Comparison of ENCODE assay signal across 8 cellular contexts in the genomic region with DNA sequence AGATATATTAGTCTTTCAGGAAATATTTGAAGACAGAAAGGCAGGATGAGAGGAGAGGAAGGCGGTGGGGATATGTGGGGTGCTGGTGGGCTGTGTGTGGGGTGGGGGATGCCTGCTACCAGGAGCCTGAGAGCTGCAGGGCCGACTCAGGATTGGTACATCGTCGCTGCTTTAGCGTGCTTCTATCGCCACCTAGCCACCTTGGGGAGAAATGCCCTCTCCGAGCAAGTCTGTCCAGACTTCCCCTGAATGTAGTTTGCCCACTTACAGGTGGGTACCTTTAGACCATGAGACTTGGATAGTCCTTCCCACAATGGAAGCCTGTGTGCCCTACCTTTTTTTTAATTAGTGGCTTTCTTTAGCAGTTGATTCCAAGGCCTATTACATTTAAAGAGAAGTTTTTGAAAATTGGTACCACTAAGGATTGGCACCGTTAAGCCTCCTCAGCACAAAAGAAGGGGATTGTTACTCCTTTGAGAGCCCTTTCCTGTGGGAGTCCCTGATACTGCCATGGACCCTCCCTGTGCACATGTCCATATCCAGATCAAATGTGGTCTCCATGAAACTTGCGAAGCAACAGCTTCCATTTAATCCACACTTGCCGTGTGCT.
A peak's percentile ranks its signal among the peaks of the same experiment; 100 is the strongest.
DNase-seq lines count a peak whose midpoint lies in the region; ATAC-seq, FAIRE-seq and TF ChIP-seq lines count a peak whose summit lies in the region.

No MANE protein-coding gene starts in this region.

- no peaks in the 10 kb centered on the region for H3K4me1 ChIP-seq in CD8-positive, alpha-beta T cell (ENCODE audit: insufficient read depth, low read length)
- H3K4me1 ChIP-seq in pancreas: peaks cover 7 to 11% (median 11%) of the 10 kb centered on the region in 3 donors

- H3K36me3 Mint-ChIP-seq in CD8-positive, alpha-beta T cell: no peaks in the 10 kb centered on the region
- H3K36me3 Mint-ChIP-seq in activated T-helper 2 cell treated with anti-CD3 and anti-CD28 coated beads, Interferon-gamma antibody, Interleukin-2, Interleukin-4, amounts not matched to agents 10 μg/mL and 5 μg/mL and 100 μg/mL, durations not matched to agents 14 hours and 24 hours and 36 hours (ENCODE audit: low read depth): no peaks in the 10 kb centered on the region

- no peak for FAIRE-seq in frontal cortex (lab: Jason Lieb, UNC)
- no peak for FAIRE-seq in pancreas (lab: Jason Lieb, UNC)

- peaks cover 20% of the 10 kb centered on the region for H3K27me3 Mint-ChIP-seq in CD8-positive, alpha-beta T cell (ENCODE audit: low read depth)
- peaks cover 11% of the 10 kb centered on the region for H3K27me3 Mint-ChIP-seq in activated T-helper 2 cell treated with anti-CD3 and anti-CD28 coated beads, Interferon-gamma antibody, Interleukin-2, Interleukin-4, amounts not matched to agents 10 μg/mL and 5 μg/mL and 100 μg/mL, durations not matched to agents 14 hours and 24 hours and 36 hours (ENCODE audit: low read depth)

- H3K27ac ChIP-seq in CD8-positive, alpha-beta T cell (ENCODE audit: low read depth, low read length): no peak overlapping the region
- no peak overlapping the region for H3K27ac ChIP-seq in pancreas

- intact Hi-C loops in CD8-positive, alpha-beta T cell (cut with DNase I, micrococcal nuclease): loop anchor here (1.0 to 5.0 kb wide), 3 partner anchors 292 to 511 kb away; no protein-coding TSS in a partner anchor
- intact Hi-C loops in activated T-helper 2 cell treated with anti-CD3 and anti-CD28 coated beads, Interferon-gamma antibody, Interleukin-2, Interleukin-4, amounts not matched to agents 10 μg/mL and 5 μg/mL and 100 μg/mL, durations not matched to agents 14 hours and 24 hours and 36 hours (cut with micrococcal nuclease): loop anchor here (1.0 to 2.0 kb wide), 2 partner anchors 292 to 334 kb away; no protein-coding TSS in a partner anchor
- intact Hi-C loops in pancreas (cut with DNase I): loop anchor here in 2 of 3 donors (2.0 to 10.0 kb wide), 3 partner anchors 294 to 334 kb away; no protein-coding TSS in a partner anchor

- POLR2A ChIA-PET in CD8-positive, alpha-beta T cell (lab: Charles Lee): interaction anchor here (1.1 kb wide), 1 partner anchor 293 kb away, joined by 4 read pairs; no protein-coding TSS in a partner anchor

- DNase-seq in CD8-positive, alpha-beta T cell: peak; percentile 4 to 73 (median 51)
- DNase-seq in KG1 (lab: John Stamatoyannopoulos, UW) (peak; percentile 12), RKO (ENCODE audit: low spot score) (peak; percentile 73), frontal cortex (ENCODE audit: low spot score in 2 of 2) (peak; percentile 44 to 48), pancreas (peak; percentile 48 to 72 (median 62)), ureter (ENCODE audit: low spot score) (peak; percentile 63)
- peak; percentile 26 for DNase-seq in activated T-helper 2 cell treated with anti-CD3 and anti-CD28 coated beads, Interferon-gamma antibody, Interleukin-2, Interleukin-4, amounts not matched to agents 10 μg/mL and 5 μg/mL and 100 μg/mL, durations not matched to agents 14 hours and 24 hours and 36 hours (ENCODE audit: low spot score)

- peak; percentile 87 for TF ChIP-seq CTCF in CD8-positive, alpha-beta T cell (IDR thresholded peaks at IDR 0.05)
- TF ChIP-seq CTCF in pancreas (IDR thresholded peaks at IDR 0.05): peak; percentile 29 to 63 (median 54)

- peak; percentile 71 for ATAC-seq in CD8-positive, alpha-beta T cell
- ATAC-seq in GM21360 (IDR thresholded peaks at IDR 0.05; ENCODE audit: unreplicated experiment) (peak; percentile 83), pancreas (peak; percentile 69 to 89 (median 82))

- H3K4me1 Mint-ChIP-seq in CD8-positive, alpha-beta T cell (ENCODE audit: low read depth): no peaks in the 10 kb centered on the region
- no peaks in the 10 kb centered on the region for H3K4me1 Mint-ChIP-seq in activated T-helper 2 cell treated with anti-CD3 and anti-CD28 coated beads, Interferon-gamma antibody, Interleukin-2, Interleukin-4, amounts not matched to agents 10 μg/mL and 5 μg/mL and 100 μg/mL, durations not matched to agents 14 hours and 24 hours and 36 hours (ENCODE audit: low read depth)

- H3K4me3 Mint-ChIP-seq in CD8-positive, alpha-beta T cell: no peak overlapping the region
- H3K4me3 Mint-ChIP-seq in activated T-helper 2 cell treated with anti-CD3 and anti-CD28 coated beads, Interferon-gamma antibody, Interleukin-2, Interleukin-4, amounts not matched to agents 10 μg/mL and 5 μg/mL and 100 μg/mL, durations not matched to agents 14 hours and 24 hours and 36 hours (ENCODE audit: low read depth): no peak overlapping the region

- H3K9me3 ChIP-seq in CD8-positive, alpha-beta T cell (ENCODE audit: low read length): no peaks in the 10 kb centered on the region
- H3K9me3 ChIP-seq in pancreas: no peaks in the 10 kb centered on the region

- CTCF ChIA-PET in CD8-positive, alpha-beta T cell (lab: Charles Lee): interaction anchor here (0.6 to 5.7 kb wide), 35 partner anchors 9 to 510 kb away, joined by 3 to 93 read pairs (median 4); no protein-coding TSS in a partner anchor

- H3K36me3 ChIP-seq in CD8-positive, alpha-beta T cell (ENCODE audit: insufficient read depth, low read length): no peaks in the 10 kb centered on the region
- H3K36me3 ChIP-seq in pancreas: no peaks in the 10 kb centered on the region

- no peak overlapping the region for H3K4me3 ChIP-seq in CD8-positive, alpha-beta T cell (ENCODE audit: low read depth, low read length)
- no peak overlapping the region for H3K4me3 ChIP-seq in pancreas

- no peaks in the 10 kb centered on the region for H3K27me3 ChIP-seq in CD8-positive, alpha-beta T cell (ENCODE audit: insufficient read depth, low read length)
- no peaks in the 10 kb centered on the region for H3K27me3 ChIP-seq in pancreas

- H3K9me3 Mint-ChIP-seq in CD8-positive, alpha-beta T cell: no peaks in the 10 kb centered on the region
- H3K9me3 Mint-ChIP-seq in activated T-helper 2 cell treated with anti-CD3 and anti-CD28 coated beads, Interferon-gamma antibody, Interleukin-2, Interleukin-4, amounts not matched to agents 10 μg/mL and 5 μg/mL and 100 μg/mL, durations not matched to agents 14 hours and 24 hours and 36 hours: no peaks in the 10 kb centered on the region

- no peak overlapping the region for H3K27ac Mint-ChIP-seq in CD8-positive, alpha-beta T cell
- H3K27ac Mint-ChIP-seq in activated T-helper 2 cell treated with anti-CD3 and anti-CD28 coated beads, Interferon-gamma antibody, Interleukin-2, Interleukin-4, amounts not matched to agents 10 μg/mL and 5 μg/mL and 100 μg/mL, durations not matched to agents 14 hours and 24 hours and 36 hours: no peak overlapping the region

- WGBS in pancreas, 2 donors: 31 to 32% methylated on average over 10 of the region's 10 CpGs

Comparison
In these comparisons a context has a peak if more than half of its experiments do, and no peak if none do; other contexts are left out.
1. DNase-seq: peak in every context shown above with its lines; median percentile 73 in RKO; 63 in ureter; 62 in pancreas; 51 in CD8-positive, alpha-beta T cell; 46 in frontal cortex; 26 in activated T-helper 2 cell treated with anti-CD3 and anti-CD28 coated beads, Interferon-gamma antibody, Interleukin-2, Interleukin-4, amounts not matched to agents 10 μg/mL and 5 μg/mL and 100 μg/mL, durations not matched to agents 14 hours and 24 hours and 36 hours; 12 in KG1.